Comparison of ENCODE assay signal across 1 cellular context in genomic region chr6:116876635-116877611, GRCh38.
TF ChIP-seq lines count a peak whose summit lies in the region.

RFX6 (plus strand) TSS chr6:116877242; CDS start chr6:116877276, 34 bp downstream.

TF ChIP-seq in HepG2, 621 proteins besides CTCF, POLR2A, EP300 and RAD21 (continued from another document):
- TF ChIP-seq SP1 (IDR thresholded peaks at IDR 0.05): no peak
- no peak for TF ChIP-seq SP1 (CRISPR knock-in tag; IDR thresholded peaks at IDR 0.05)
- no peak for TF ChIP-seq SIX4 (CRISPR knock-in tag; IDR thresholded peaks at IDR 0.05)
- peak; percentile 13; the same call in 1 of the 2 replicates for TF ChIP-seq ZNF687 (CRISPR knock-in tag; IDR thresholded peaks at IDR 0.05)
- TF ChIP-seq HNRNPLL (IDR thresholded peaks at IDR 0.05; ENCODE audit: low read depth, low read length, poor library complexity, severe bottlenecking): peak; percentile 33
- TF ChIP-seq RELA (CRISPR knock-in tag; IDR thresholded peaks at IDR 0.05): no peak
- peak; percentile 34; the same call in 1 of the 2 replicates for TF ChIP-seq KDM5B (CRISPR knock-in tag; IDR thresholded peaks at IDR 0.05; ENCODE audit: borderline replicate concordance)
- peak; percentile 36 for TF ChIP-seq ZEB1 (IDR thresholded peaks at IDR 0.05; ENCODE audit: insufficient replicate concordance, low read depth)
- TF ChIP-seq REL (CRISPR knock-in tag; conservative IDR thresholded peaks at IDR 0.05): no peak
